1 cellular context compared by ENCODE assay signal in genomic region chr10:90130321-90131086, GRCh38.
A peak's percentile ranks its signal among the peaks of the same experiment; 100 is the strongest.
TF ChIP-seq lines count a peak whose summit lies in the region.

No MANE protein-coding gene starts in this region.

TF ChIP-seq in GM12878, 131 proteins besides CTCF, POLR2A, EP300 and RAD21 (continued from another document):
- peak; percentile 57; the same call in 1 of the 2 replicates for TF ChIP-seq RELB (IDR thresholded peaks at IDR 0.05; ENCODE audit: low read depth)
- no peak for TF ChIP-seq E4F1 (IDR thresholded peaks at IDR 0.05; ENCODE audit: borderline replicate concordance, partially characterized antibody)
- TF ChIP-seq ZNF274 (IDR thresholded peaks at IDR 0.05; ENCODE audit: insufficient read depth, insufficient read length): no peak
- TF ChIP-seq IKZF2 (IDR thresholded peaks at IDR 0.05): peak in 1 of 2 experiments; percentile 7; a peak in 1 of 4 replicates
- TF ChIP-seq BHLHE40 (IDR thresholded peaks at IDR 0.05; ENCODE audit: borderline replicate concordance in 1 of 2, low read depth in 2 of 2, low read length in 1 of 2): peak in 1 of 2 experiments; percentile 29; a peak in 1 of 4 replicates
- TF ChIP-seq RUNX3 (IDR thresholded peaks at IDR 0.05; ENCODE audit: low read length): peak; percentile 57
- TF ChIP-seq NR2C1 (IDR thresholded peaks at IDR 0.05): no peak
- TF ChIP-seq PKNOX1 (IDR thresholded peaks at IDR 0.05): peak; percentile 34; the same call in 1 of the 2 replicates
- no peak for TF ChIP-seq HDGF (IDR thresholded peaks at IDR 0.05)
- TF ChIP-seq TCF12 (IDR thresholded peaks at IDR 0.05; ENCODE audit: low read depth, low read length): 0 out of 2 replicates have a peak, but pooled peaks have one; percentile 13
- no peak for TF ChIP-seq MLLT1 (IDR thresholded peaks at IDR 0.05)
- 0 out of 2 replicates have a peak, but pooled peaks have one; percentile 18 for TF ChIP-seq ATF7 (IDR thresholded peaks at IDR 0.05; ENCODE audit: low read depth)
- peak; percentile 72 for TF ChIP-seq NFIC (IDR thresholded peaks at IDR 0.05; ENCODE audit: low read depth, low read length)
- TF ChIP-seq ZNF217 (IDR thresholded peaks at IDR 0.05): no peak
- peak; percentile 25 for TF ChIP-seq PBX3 (IDR thresholded peaks at IDR 0.05; ENCODE audit: insufficient replicate concordance, low read depth, low read length)
- no peak for TF ChIP-seq ZNF592 (IDR thresholded peaks at IDR 0.05)
- TF ChIP-seq POLR2AphosphoS5 (IDR thresholded peaks at IDR 0.05; ENCODE audit: low read length): no peak
- TF ChIP-seq YBX1 (IDR thresholded peaks at IDR 0.05): no peak
- TF ChIP-seq MEF2A (IDR thresholded peaks at IDR 0.05; ENCODE audit: insufficient read depth, low read depth, low read length): 0 out of 2 replicates have a peak, but pooled peaks have one; percentile 10
- no peak for TF ChIP-seq STAT1 (conservative IDR thresholded peaks at IDR 0.05)
- TF ChIP-seq JUNB (IDR thresholded peaks at IDR 0.05): peak; percentile 62
- peak; percentile 72 for TF ChIP-seq SPI1 (IDR thresholded peaks at IDR 0.05; ENCODE audit: borderline replicate concordance, insufficient read depth, low read depth, low read length)
TF ChIP-seq in GM12878: peak in this region for 15.
